Comparison of ENCODE assay signal across 19 cellular contexts in genomic region chrX:116436358-116436816, GRCh38. TPM values are rescaled to one million over a fixed set of nuclear protein-coding genes. Genes with fewer than 3 reads are reported as not detected.
DNase-seq lines count a peak whose midpoint lies in the region; ATAC-seq and TF ChIP-seq lines count a peak whose summit lies in the region.
"Had no signal": no experiment of that assay in that cellular context is flagged by ENCODE, and none has a peak within 500 bp of the region (broad histone marks: within the 10 kb centered on the region; RNA-seq: fewer than 3 reads in every experiment).

SLC6A14 (plus strand) TSS chrX:116436606; CDS start chrX:116436710, 104 bp downstream.

- TF ChIP-seq EP300 in stomach (IDR thresholded peaks at IDR 0.05), result no peak

- no peaks in the 10 kb centered on the region for H3F3A ChIP-seq in PC-3 (ENCODE audit: low read length, unreplicated experiment)

- H3K4me3 ChIP-seq in PC-3 (ENCODE audit: low read length) (no peak within 1 kb of the TSS), stomach (peak within 1 kb of the TSS in 1 of 4 donors; percentile 7), dorsolateral prefrontal cortex (no peak within 1 kb of the TSS)

- peak; percentile 74 for ATAC-seq in PC-3
- ATAC-seq: activated CD4-positive, alpha-beta T cell treated with anti-CD3 and anti-CD28 coated beads for 36 hours; stimulated activated naive CD8-positive, alpha-beta T cell treated with anti-CD3 and anti-CD28 coated beads, Interleukin-15, amount 100 ng/mL, for 72 hours had no signal

- CTCF ChIA-PET in PC-3 (lab: Charles Lee), result no interaction called here

- POLR2A ChIA-PET in PC-3 (lab: Charles Lee; ENCODE audit: unreplicated experiment), result interaction anchor here (0.5 kb wide), 1 partner anchor 117 kb away, joined by 5 read pairs; no protein-coding TSS in a partner anchor

- no peak within 1 kb of the TSS for H3K4me2 ChIP-seq in PC-3 (ENCODE audit: low read length)

- H3K27me3 ChIP-seq in PC-3 (ENCODE audit: low read length) (no peaks in the 10 kb centered on the region), stomach (no peaks in the 10 kb centered on the region), dorsolateral prefrontal cortex (peaks cover 0 to 53% (median 16%) of the 10 kb centered on the region in 45 donors)

- H3K36me3 ChIP-seq in PC-3 (ENCODE audit: low read depth, low read length) (no peaks in the 10 kb centered on the region), stomach (no peaks in the 10 kb centered on the region)

- H2AFZ ChIP-seq in PC-3 (ENCODE audit: low read length), result no peak within 1 kb of the TSS

- no TSS peak for BruUV-seq in PC-3 (replicated peaks; lab: Mats Ljungman, UMichigan)

- H3K9me3 ChIP-seq in PC-3 (ENCODE audit: low read length) (no peaks in the 10 kb centered on the region), stomach (no peaks in the 10 kb centered on the region)

- H3K9me2 ChIP-seq in PC-3 (replicated peaks; ENCODE audit: low read length), result no peaks in the 10 kb centered on the region

- intact Hi-C loops in PC-3 (cut with micrococcal nuclease) (no loop called here), stomach (cut with DNase I; ENCODE audit: low total_unique reads) (no loop called here), dorsolateral prefrontal cortex (cut with DNase I) (no loop called here)

- no peak within 1 kb of the TSS for H3K9ac ChIP-seq in PC-3 (ENCODE audit: low read length)

- H3K4me1 ChIP-seq in PC-3 (ENCODE audit: insufficient read depth, low read length) (no peaks in the 10 kb centered on the region), stomach (no peaks in the 10 kb centered on the region)

- peak; percentile 37 for DNase-seq in HuH-7 (ENCODE audit: low spot score)
- peak; percentile 2 for DNase-seq in PC-3
- peak; percentile 22 for DNase-seq in kidney tubule cell (ENCODE audit: low spot score)
- DNase-seq in stomach, result peak; percentile 40
- DNase-seq in activated CD4-positive, alpha-beta T cell treated with anti-CD3 and anti-CD28 coated beads, Interleukin-2, amount 50 U/mL, for 4 hours, result no peak
- no peak for DNase-seq in dorsolateral prefrontal cortex
- no peak for DNase-seq in HUDEP-2 (lab: John Stamatoyannopoulos, UW; ENCODE audit: unreplicated experiment in 76 of 76)
- DNase-seq: activated CD4-positive, alpha-beta T cell treated with anti-CD3 and anti-CD28 coated beads for 36 hours; activated CD8-positive, alpha-beta memory T cell treated with anti-CD3 and anti-CD28 coated beads, Interleukin-2, amount 50 U/mL, for 4 hours; activated gamma-delta T cell; amniotic stem cell; EL; NCI-H1694 treated with DMSO at 0.1 percent for 48 hours; stimulated activated naive CD8-positive, alpha-beta T cell treated with anti-CD3 and anti-CD28 coated beads, Interleukin-15, amount 100 ng/mL, for 72 hours; T1000 had no signal

- TF ChIP-seq CTCF in PC-3 (conservative IDR thresholded peaks at IDR 0.05; ENCODE audit: low read depth, low read length) (no peak), stomach (IDR thresholded peaks at IDR 0.05) (no peak), dorsolateral prefrontal cortex (IDR thresholded peaks at IDR 0.05 in 54 of 56, conservative IDR thresholded peaks at IDR 0.05 in 2 of 56; ENCODE audit: low read depth in 1 of 56, partially characterized antibody in 56 of 56) (no peak)

- no peaks in the 10 kb centered on the region for H4K20me1 ChIP-seq in PC-3 (ENCODE audit: low read length)

- H3K79me2 ChIP-seq in PC-3 (ENCODE audit: low read length), result no peaks in the 10 kb centered on the region

- H3K27ac ChIP-seq in PC-3 (ENCODE audit: low read length) (no peak within 1 kb of the TSS), stomach (peak within 1 kb of the TSS in 3 of 5 donors; percentile 25 to 65 (median 55)), dorsolateral prefrontal cortex (no peak within 1 kb of the TSS)

- TF ChIP-seq POLR2A in stomach (IDR thresholded peaks at IDR 0.05), result no peak

- 34 to 45% (median 39%) methylated on average over 9 of the region's 9 CpGs for WGBS in stomach, 5 donors

RNA-seq across cellular contexts. Expression of gene SLC6A14, which starts in this region (rescaled TPM):
- total RNA-seq in PC-3 (2014; rRNA removed) (0.07 TPM in 1 of 2 replicates, not detected in the other), stomach (1 to 10 TPM in 3 of 5 donors, not detected in 2; 4.0 to 8.6 (median 4.2) TPM), dorsolateral prefrontal cortex (not detected)
- polyA plus RNA-seq in stomach, result 1 to 10 TPM in 2 of 3 donors, under 1 TPM in 1; 0.15 to 2.8 (median 1.9) TPM
- total RNA-seq: activated CD4-positive, alpha-beta T cell treated with anti-CD3 and anti-CD28 coated beads for 36 hours; fibroblast of villous mesenchyme; NCI-H460; neural crest cell; SK-MEL-5 had no signal

Comparison
In these comparisons a context has a peak if more than half of its experiments do, and no peak if none do; other contexts are left out.
1. Peak in DNase-seq and ATAC-seq in PC-3; RNA of the gene not detected or under 1 TPM.
2. DNase-seq: peak in HuH-7 (single experiment), kidney tubule cell (single experiment) and stomach (single experiment); none in activated CD4-positive, alpha-beta T cell treated with anti-CD3 and anti-CD28 coated beads, Interleukin-2, amount 50 U/mL, for 4 hours (0 of 2), dorsolateral prefrontal cortex (0 of 10) and HUDEP-2 (0 of 76).
3. H3K27ac ChIP-seq: peak in stomach (3 of 5); none in PC-3 (single experiment) and dorsolateral prefrontal cortex (0 of 59).